Comparison of ENCODE assay signal across 18 cellular contexts in genomic region chr10:16656886-16657285, GRCh38.
"Had no signal": no experiment of that assay in that cellular context is flagged by ENCODE, and none has a peak within 500 bp of the region (broad histone marks: within the 10 kb centered on the region; RNA-seq: fewer than 3 reads in every experiment).

No MANE protein-coding gene starts in this region.

- H3K4me1 ChIP-seq: colonic mucosa, esophagus squamous epithelium, right atrium auricular region, suprapubic skin, tibial artery, upper lobe of right lung, vagina had no signal

- H3K27ac ChIP-seq: colonic mucosa, esophagus squamous epithelium, right atrium auricular region, suprapubic skin, tibial artery, upper lobe of right lung, vagina had no signal

- DNase-seq: colonic mucosa; dermis blood vessel endothelial cell; esophagus squamous epithelium; foreskin fibroblast; immature natural killer cell; left ventricle myocardium superior; mesenchymal stem cell; naive B cell; posterior cingulate gyrus; small intestine; stimulated activated CD4-positive, alpha-beta T cell treated with anti-CD3 and anti-CD28 coated beads, Interleukin-2, amount 100 ng/mL, for 48 hours; stimulated activated naive CD8-positive, alpha-beta T cell treated with anti-CD3 and anti-CD28 coated beads, Interleukin-15, Interleukin-2, amounts not matched to agents 100 U/mL and 50 U/mL, for 24 hours; tibial artery; upper lobe of right lung had no signal

- H3K4me3 ChIP-seq: colonic mucosa, esophagus squamous epithelium, lung, right atrium auricular region, suprapubic skin, tibial artery, upper lobe of right lung, vagina had no signal

- H3K27me3 ChIP-seq: colonic mucosa, esophagus squamous epithelium, right atrium auricular region, suprapubic skin, tibial artery, upper lobe of right lung, vagina had no signal

- H3K9me3 ChIP-seq: colonic mucosa, esophagus squamous epithelium, right atrium auricular region, suprapubic skin, tibial artery, upper lobe of right lung, vagina had no signal

- H3K36me3 ChIP-seq: colonic mucosa, esophagus squamous epithelium, right atrium auricular region, suprapubic skin, tibial artery, upper lobe of right lung, vagina had no signal
